ENCODE assay signal across 33 cellular contexts in genomic region chr3:50557106-50557505, GRCh38. TPM values are rescaled to one million over a fixed set of nuclear protein-coding genes. Genes with fewer than 3 reads are reported as not detected.
"Had no signal": no experiment of that assay in that cellular context is flagged by ENCODE, and none has a peak within 500 bp of the region (broad histone marks: within the 10 kb centered on the region; RNA-seq: fewer than 3 reads in every experiment).

No MANE protein-coding gene starts in this region.

- H3K27me3 ChIP-seq: ovary, suprapubic skin, testis, upper lobe of right lung, uterus had no signal

- H3K27me3 Mint-ChIP-seq: natural killer cell treated with Interleukin-12 subunit alpha and Interleukin-12 subunit beta and Interleukin-15 and Interleukin-18, amount 100 ng/mL, for 72 hours had no signal

- H2AFZ ChIP-seq: parathyroid adenoma had no signal

- H3K36me3 Mint-ChIP-seq: naive B cell; natural killer cell treated with Interleukin-12 subunit alpha and Interleukin-12 subunit beta and Interleukin-15 and Interleukin-18, amount 100 ng/mL, for 72 hours; type B pancreatic cell had no signal

- H3K4me2 ChIP-seq: smooth muscle cell had no signal

- H3K4me3 ChIP-seq: ovary, psoas muscle, skin epidermis, smooth muscle cell, spleen, suprapubic skin, testis, tibial artery, transverse colon, upper lobe of right lung, uterus had no signal

- H3K4me1 Mint-ChIP-seq: naive B cell, neural crest cell had no signal

- H3K36me3 ChIP-seq: ovary, spleen, suprapubic skin, transverse colon, upper lobe of right lung, uterus had no signal

- H3K9me3 ChIP-seq: ovary, psoas muscle, spleen, suprapubic skin, testis, tibial artery, transverse colon, upper lobe of right lung, uterus had no signal

- H3K9ac ChIP-seq: parathyroid adenoma had no signal

- H3K79me2 ChIP-seq: parathyroid adenoma had no signal

- DNase-seq: naive B cell; naive thymus-derived CD8-positive, alpha-beta T cell; nephron progenitor cell; occipital lobe; ovary; posterior cingulate gyrus; psoas muscle; right cardiac atrium; spleen; stimulated activated CD4-positive, alpha-beta T cell treated with anti-CD3 and anti-CD28 coated beads, Interleukin-12 subunit alpha, Interleukin-12 subunit beta, amount 100 ng/mL, for 4 hours; stimulated activated CD4-positive, alpha-beta T cell treated with anti-CD3 and anti-CD28 coated beads, Interleukin-1b, Interleukin-23, amount 100 ng/mL, for 48 hours; stimulated activated CD4-positive, alpha-beta T cell treated with anti-CD3 and anti-CD28 coated beads, Interleukin-4, amount 100 ng/mL, for 1 hour; stimulated activated CD4-positive, alpha-beta T cell treated with anti-CD3 and anti-CD28 coated beads, Interleukin-4, amount 100 ng/mL, for 4 hours; stimulated activated CD8-positive, alpha-beta memory T cell treated with anti-CD3 and anti-CD28 coated beads, Interleukin-4, amount 100 ng/mL, for 48 hours; stimulated activated naive B cell treated with anti-CD40 and anti-IgM and Interleukin-4, amounts not matched to agents 10 μg/mL and 1 μg/mL and 100 μg/mL, for 72 hours; stimulated activated naive CD8-positive, alpha-beta T cell treated with anti-CD3 and anti-CD28 coated beads, Interleukin-15, amount 100 ng/mL, for 72 hours; stimulated activated naive CD8-positive, alpha-beta T cell treated with anti-CD3 and anti-CD28 coated beads, Interleukin-15, Interleukin-2, amounts not matched to agents 100 U/mL and 50 U/mL, for 24 hours; substantia nigra; testis; tibial artery; transverse colon; upper lobe of right lung; uterus had no signal

- H3K27ac ChIP-seq: ovary, parathyroid adenoma, psoas muscle, skin epidermis, spleen, suprapubic skin, testis, tibial artery, transverse colon, upper lobe of right lung, uterus had no signal

- H3K4me1 ChIP-seq: parathyroid adenoma, spleen, suprapubic skin, testis, tibial artery, transverse colon, upper lobe of right lung, uterus had no signal

- H3K4me3 Mint-ChIP-seq: naive B cell; naive thymus-derived CD8-positive, alpha-beta T cell; natural killer cell treated with Interleukin-12 subunit alpha and Interleukin-12 subunit beta and Interleukin-15 and Interleukin-18, amount 100 ng/mL, for 72 hours; nephron progenitor cell; neural crest cell; stimulated activated naive B cell treated with anti-CD40 and anti-IgM and Interleukin-4, amounts not matched to agents 10 μg/mL and 1 μg/mL and 100 μg/mL, for 72 hours; stimulated activated naive CD8-positive, alpha-beta T cell treated with anti-CD3 and anti-CD28 coated beads, Interleukin-15, amount 100 ng/mL, for 72 hours; type B pancreatic cell had no signal

- H3K9me3 Mint-ChIP-seq: naive B cell; naive thymus-derived CD8-positive, alpha-beta T cell; natural killer cell treated with Interleukin-12 subunit alpha and Interleukin-12 subunit beta and Interleukin-15 and Interleukin-18, amount 100 ng/mL, for 72 hours; nephron progenitor cell; neural crest cell; stimulated activated naive B cell treated with anti-CD40 and anti-IgM and Interleukin-4, amounts not matched to agents 10 μg/mL and 1 μg/mL and 100 μg/mL, for 72 hours; stimulated activated naive CD8-positive, alpha-beta T cell treated with anti-CD3 and anti-CD28 coated beads, Interleukin-15, amount 100 ng/mL, for 72 hours; type B pancreatic cell had no signal

- ATAC-seq: naive thymus-derived CD8-positive, alpha-beta T cell; natural killer cell treated with Interleukin-12 subunit alpha and Interleukin-12 subunit beta and Interleukin-15 and Interleukin-18, amount 100 ng/mL, for 72 hours; psoas muscle; right cardiac atrium; sciatic nerve; stimulated activated naive B cell treated with anti-CD40 and anti-IgM and Interleukin-4, amounts not matched to agents 10 μg/mL and 1 μg/mL and 100 μg/mL, for 72 hours; stimulated activated naive CD8-positive, alpha-beta T cell treated with anti-CD3 and anti-CD28 coated beads, Interleukin-15, amount 100 ng/mL, for 72 hours; stimulated activated naive CD8-positive, alpha-beta T cell treated with anti-CD3 and anti-CD28 coated beads, Interleukin-15, Interleukin-2, amounts not matched to agents 100 U/mL and 50 U/mL, for 24 hours; upper lobe of right lung had no signal

- H3K27ac Mint-ChIP-seq: natural killer cell treated with Interleukin-12 subunit alpha and Interleukin-12 subunit beta and Interleukin-15 and Interleukin-18, amount 100 ng/mL, for 72 hours; nephron progenitor cell; progenitor cell of endocrine pancreas; stimulated activated naive B cell treated with anti-CD40 and anti-IgM and Interleukin-4, amounts not matched to agents 10 μg/mL and 1 μg/mL and 100 μg/mL, for 72 hours; type B pancreatic cell had no signal

RNA-seq across cellular contexts. Expression of gene CACNA2D2, which starts 53.7 kb away (rescaled TPM):
- total RNA-seq: osteoblast had no signal
